In genomic region chr12:91577586-91578539, GRCh38 we compare ENCODE assay signal across 8 cellular contexts.
A peak's percentile ranks its signal among the peaks of the same experiment; 100 is the strongest.
DNase-seq lines count a peak whose midpoint lies in the region; ATAC-seq and TF ChIP-seq lines count a peak whose summit lies in the region.

No MANE protein-coding gene starts in this region.

- POLR2A ChIA-PET in AG04449 (lab: Yijun Ruan, JAX) (no interaction called here), RWPE1 (lab: Yijun Ruan, JAX; ENCODE audit: low non-redundant PET) (no interaction called here)

- no peaks in the 10 kb centered on the region for H3K27me3 ChIP-seq in dorsolateral prefrontal cortex

- no peak for DNase-seq in AG04449 (ENCODE audit: low read depth, low spot score)
- peak; percentile 18 for DNase-seq in GM12865 (ENCODE audit: low read depth)
- peak; percentile 35 for DNase-seq in RWPE1 (ENCODE audit: low spot score)
- DNase-seq in dorsolateral prefrontal cortex, result no peak
- DNase-seq in mucosa of descending colon, result no peak
- no peak for DNase-seq in stimulated activated CD4-positive, alpha-beta T cell treated with anti-CD3 and anti-CD28 coated beads, Interleukin-2, amount 100 ng/mL, for 24 hours

- H3K27ac ChIP-seq in RWPE1 (no peak overlapping the region), dorsolateral prefrontal cortex (peak overlapping the region in 55 of 59 donors; percentile 5 to 98 (median 72))

- ATAC-seq in HG03342 (IDR thresholded peaks at IDR 0.05; ENCODE audit: unreplicated experiment), result peak; percentile 71
- ATAC-seq in mucosa of descending colon, result peak; percentile 62
- no peak for ATAC-seq in HG03139 (IDR thresholded peaks at IDR 0.05; ENCODE audit: unreplicated experiment)

- H3K4me3 ChIP-seq in AG04449 (ENCODE audit: low read depth, low read length), result peak overlapping the region; percentile 16
- peak overlapping the region; percentile 44 for H3K4me3 ChIP-seq in GM12865 (ENCODE audit: low read depth, low read length)
- H3K4me3 ChIP-seq in dorsolateral prefrontal cortex, result peak overlapping the region in 53 of 59 donors; percentile 1 to 57 (median 31)
- H3K4me3 ChIP-seq in mucosa of descending colon, result no peak overlapping the region

- H3K36me3 ChIP-seq in mucosa of descending colon (ENCODE audit: low read depth), result no peaks in the 10 kb centered on the region

- peak; percentile 18 for TF ChIP-seq CTCF in AG04449 (IDR thresholded peaks at IDR 0.05; ENCODE audit: insufficient read depth, low read length, missing control alignments)
- peak; percentile 30 for TF ChIP-seq CTCF in GM12865 (IDR thresholded peaks at IDR 0.05; ENCODE audit: insufficient read depth, low read depth, low read length, missing control alignments)
- peak; percentile 77 for TF ChIP-seq CTCF in RWPE1 (conservative IDR thresholded peaks at IDR 0.05; ENCODE audit: low read depth)
- peak; percentile 44 to 90 (median 72) for TF ChIP-seq CTCF in dorsolateral prefrontal cortex (IDR thresholded peaks at IDR 0.05 in 54 of 56, conservative IDR thresholded peaks at IDR 0.05 in 2 of 56; ENCODE audit: low read depth in 1 of 56, partially characterized antibody in 56 of 56)
- peak; percentile 30 for TF ChIP-seq CTCF in mucosa of descending colon (IDR thresholded peaks at IDR 0.05)

- H3K4me1 ChIP-seq in mucosa of descending colon (ENCODE audit: low read depth), result no peaks in the 10 kb centered on the region

- H3K9me3 ChIP-seq in mucosa of descending colon, result no peaks in the 10 kb centered on the region

- CTCF ChIA-PET in AG04449 (lab: Yijun Ruan, JAX), result interaction anchor here (0.8 to 3.8 kb wide), 19 partner anchors 9 to 1074 kb away, joined by 3 to 33 read pairs (median 4); no protein-coding TSS in a partner anchor
- CTCF ChIA-PET in RWPE1 (lab: Yijun Ruan, JAX), result interaction anchor here (0.6 to 1.8 kb wide), 5 partner anchors 16 to 836 kb away, joined by 3 to 7 read pairs (median 4); no protein-coding TSS in a partner anchor

- intact Hi-C loops in dorsolateral prefrontal cortex (cut with DNase I), result loop anchor here (2.0 to 10.0 kb wide), 4 partner anchors 193 to 993 kb away; partner anchors contain the start of gene BTG1 (in 1 of the 2)
- intact Hi-C loops in mucosa of descending colon (cut with DNase I, micrococcal nuclease), result loop anchor here in 1 of 2 donors (10.0 kb wide), 1 partner anchor 987 kb away; no protein-coding TSS in a partner anchor

Comparison
In these comparisons a context has a peak if more than half of its experiments do, and no peak if none do; other contexts are left out.
1. DNase-seq: peak in GM12865 (single experiment) and RWPE1 (single experiment); none in AG04449 (single experiment), dorsolateral prefrontal cortex (0 of 10), mucosa of descending colon (0 of 3) and stimulated activated CD4-positive, alpha-beta T cell treated with anti-CD3 and anti-CD28 coated beads, Interleukin-2, amount 100 ng/mL, for 24 hours (0 of 2).
2. CTCF ChIP-seq: peak in every context shown above with its lines; median percentile 77 in RWPE1; 72 in dorsolateral prefrontal cortex; 30 in GM12865; 30 in mucosa of descending colon; 18 in AG04449.